In the genomic region with DNA sequence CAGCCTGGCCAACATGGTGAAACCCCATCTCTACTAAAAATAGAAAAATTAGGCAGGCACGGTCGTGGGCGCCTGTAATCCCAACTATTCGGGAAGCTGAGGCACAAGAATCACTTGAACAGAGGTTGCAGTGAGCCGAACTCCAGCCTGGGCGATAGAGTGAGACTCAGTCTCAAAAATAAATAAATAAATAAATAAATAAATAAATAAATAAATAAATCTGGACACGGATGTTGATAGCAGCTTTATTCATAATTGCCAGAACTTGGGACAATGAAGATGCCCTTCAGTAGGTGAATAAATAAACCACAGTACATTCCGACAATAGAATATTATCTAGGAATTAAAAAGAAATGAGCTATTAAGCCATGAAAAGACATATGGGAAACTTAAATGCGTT, we compare ENCODE assay signal across 29 cellular contexts.
"Had no signal": no experiment of that assay in that cellular context is flagged by ENCODE, and none has a peak within 500 bp of the region (broad histone marks: within the 10 kb centered on the region; RNA-seq: fewer than 3 reads in every experiment).

No MANE protein-coding gene starts in this region.

- DNase-seq: stimulated activated CD4-positive, alpha-beta T cell treated with anti-CD3 and anti-CD28 coated beads, Interleukin-2, amount 100 ng/mL, for 48 hours; stimulated activated CD4-positive, alpha-beta T cell treated with anti-CD3 and anti-CD28 coated beads, Interleukin-4, amount 100 ng/mL, for 1 hour; stimulated activated CD4-positive, alpha-beta T cell treated with anti-CD3 and anti-CD28 coated beads, Interleukin-4, amount 100 ng/mL, for 24 hours; stimulated activated CD4-positive, alpha-beta T cell treated with anti-CD3 and anti-CD28 coated beads, Interleukin-4, amount 100 ng/mL, for 4 hours; stimulated activated CD8-positive, alpha-beta memory T cell treated with anti-CD3 and anti-CD28 coated beads, Interleukin-4, amount 100 ng/mL, for 48 hours; stimulated activated naive B cell treated with anti-CD40 and anti-IgM and Interleukin-4, amounts not matched to agents 10 μg/mL and 1 μg/mL and 100 μg/mL, for 72 hours; stimulated activated naive CD4-positive, alpha-beta T cell; stimulated activated naive CD4-positive, alpha-beta T cell treated with Interleukin-2 at 50 U/mL for 16 hours; stimulated activated naive CD8-positive, alpha-beta T cell treated with anti-CD3 and anti-CD28 coated beads, Interleukin-15, amount 100 ng/mL, for 72 hours; stimulated activated naive CD8-positive, alpha-beta T cell treated with anti-CD3 and anti-CD28 coated beads, Interleukin-15, Interleukin-2, amounts not matched to agents 100 U/mL and 50 U/mL, for 24 hours; stomach; substantia nigra; testis; thyroid gland; tibial artery; transverse colon; trophoblast cell; upper lobe of left lung; upper lobe of right lung; uterus had no signal

- H3K36me3 ChIP-seq: stomach, suprapubic skin, thoracic aorta, thyroid gland, tibial artery, tibial nerve, transverse colon, upper lobe of left lung, upper lobe of right lung, uterus, vagina had no signal

- H3K4me3 Mint-ChIP-seq: stimulated activated effector memory CD8-positive, alpha-beta T cell treated with anti-CD3 and anti-CD28 coated beads, Interleukin-12 subunit alpha, Interleukin-12 subunit beta, amount 100 ng/mL, for 72 hours; stimulated activated memory B cell treated with anti-CD40 and anti-IgM and Interleukin-4, amounts not matched to agents 10 μg/mL and 1 μg/mL and 100 μg/mL, for 72 hours; stimulated activated naive B cell treated with anti-CD40 and anti-IgM and Interleukin-4, amounts not matched to agents 10 μg/mL and 1 μg/mL and 100 μg/mL, for 72 hours; stimulated activated naive CD8-positive, alpha-beta T cell treated with anti-CD3 and anti-CD28 coated beads, Interleukin-15, amount 100 ng/mL, for 72 hours; stimulated activated naive CD8-positive, alpha-beta T cell treated with anti-CD3 and anti-CD28 coated beads, Interleukin-15, Interleukin-2, amounts not matched to agents 100 ng/mL and 50 ng/mL, for 24 hours; type B pancreatic cell had no signal

- H3K27ac ChIP-seq: stomach, suprapubic skin, testis, thoracic aorta, thyroid gland, tibial artery, tibial nerve, transverse colon, upper lobe of left lung, upper lobe of right lung, uterus, vagina had no signal

- H3K27me3 ChIP-seq: suprapubic skin, testis, thyroid gland, tibial artery, tibial nerve, upper lobe of left lung, upper lobe of right lung, uterus, vagina had no signal

- H3K4me3 ChIP-seq: stomach, suprapubic skin, testis, thoracic aorta, thyroid gland, tibial artery, tibial nerve, transverse colon, upper lobe of left lung, upper lobe of right lung, uterus, vagina had no signal

- H3K4me1 ChIP-seq: suprapubic skin, thyroid gland, transverse colon, upper lobe of right lung, uterus had no signal

- FAIRE-seq: urothelium cell line had no signal

- H3K4me1 Mint-ChIP-seq: stimulated activated effector memory CD8-positive, alpha-beta T cell treated with anti-CD3 and anti-CD28 coated beads, Interleukin-12 subunit alpha, Interleukin-12 subunit beta, amount 100 ng/mL, for 72 hours; stimulated activated memory B cell treated with anti-CD40 and anti-IgM and Interleukin-4, amounts not matched to agents 10 μg/mL and 1 μg/mL and 100 μg/mL, for 72 hours had no signal

- ATAC-seq: stimulated activated effector memory CD8-positive, alpha-beta T cell treated with anti-CD3 and anti-CD28 coated beads, Interleukin-12 subunit alpha, Interleukin-12 subunit beta, amount 100 ng/mL, for 72 hours; stimulated activated memory B cell treated with anti-CD40 and anti-IgM and Interleukin-4, amounts not matched to agents 10 μg/mL and 1 μg/mL and 100 μg/mL, for 72 hours; stimulated activated naive B cell treated with anti-CD40 and anti-IgM and Interleukin-4, amounts not matched to agents 10 μg/mL and 1 μg/mL and 100 μg/mL, for 72 hours; stimulated activated naive CD8-positive, alpha-beta T cell treated with anti-CD3 and anti-CD28 coated beads, Interleukin-15, amount 100 ng/mL, for 72 hours; stimulated activated naive CD8-positive, alpha-beta T cell treated with anti-CD3 and anti-CD28 coated beads, Interleukin-15, Interleukin-2, amounts not matched to agents 100 U/mL and 50 U/mL, for 24 hours; upper lobe of right lung had no signal

- H3K9me3 Mint-ChIP-seq: stimulated activated effector memory CD8-positive, alpha-beta T cell treated with anti-CD3 and anti-CD28 coated beads, Interleukin-12 subunit alpha, Interleukin-12 subunit beta, amount 100 ng/mL, for 72 hours; stimulated activated memory B cell treated with anti-CD40 and anti-IgM and Interleukin-4, amounts not matched to agents 10 μg/mL and 1 μg/mL and 100 μg/mL, for 72 hours; stimulated activated naive B cell treated with anti-CD40 and anti-IgM and Interleukin-4, amounts not matched to agents 10 μg/mL and 1 μg/mL and 100 μg/mL, for 72 hours; stimulated activated naive CD8-positive, alpha-beta T cell treated with anti-CD3 and anti-CD28 coated beads, Interleukin-15, amount 100 ng/mL, for 72 hours; stimulated activated naive CD8-positive, alpha-beta T cell treated with anti-CD3 and anti-CD28 coated beads, Interleukin-15, Interleukin-2, amounts not matched to agents 100 ng/mL and 50 ng/mL, for 24 hours; type B pancreatic cell had no signal

- H3K27ac Mint-ChIP-seq: stimulated activated effector memory CD8-positive, alpha-beta T cell treated with anti-CD3 and anti-CD28 coated beads, Interleukin-12 subunit alpha, Interleukin-12 subunit beta, amount 100 ng/mL, for 72 hours; stimulated activated memory B cell treated with anti-CD40 and anti-IgM and Interleukin-4, amounts not matched to agents 10 μg/mL and 1 μg/mL and 100 μg/mL, for 72 hours; stimulated activated naive B cell treated with anti-CD40 and anti-IgM and Interleukin-4, amounts not matched to agents 10 μg/mL and 1 μg/mL and 100 μg/mL, for 72 hours; stimulated activated naive CD8-positive, alpha-beta T cell treated with anti-CD3 and anti-CD28 coated beads, Interleukin-15, Interleukin-2, amounts not matched to agents 100 ng/mL and 50 ng/mL, for 24 hours; type B pancreatic cell had no signal

- H3K9me3 ChIP-seq: stomach, suprapubic skin, testis, thoracic aorta, thyroid gland, tibial artery, tibial nerve, transverse colon, upper lobe of left lung, upper lobe of right lung, uterus, vagina had no signal

- H3K36me3 Mint-ChIP-seq: stimulated activated effector memory CD8-positive, alpha-beta T cell treated with anti-CD3 and anti-CD28 coated beads, Interleukin-12 subunit alpha, Interleukin-12 subunit beta, amount 100 ng/mL, for 72 hours; stimulated activated memory B cell treated with anti-CD40 and anti-IgM and Interleukin-4, amounts not matched to agents 10 μg/mL and 1 μg/mL and 100 μg/mL, for 72 hours; stimulated activated naive B cell treated with anti-CD40 and anti-IgM and Interleukin-4, amounts not matched to agents 10 μg/mL and 1 μg/mL and 100 μg/mL, for 72 hours; type B pancreatic cell had no signal

- H3K27me3 Mint-ChIP-seq: stimulated activated memory B cell treated with anti-CD40 and anti-IgM and Interleukin-4, amounts not matched to agents 10 μg/mL and 1 μg/mL and 100 μg/mL, for 72 hours; stimulated activated naive CD8-positive, alpha-beta T cell treated with anti-CD3 and anti-CD28 coated beads, Interleukin-15, amount 100 ng/mL, for 72 hours had no signal
